Comparison of ENCODE assay signal across 13 cellular contexts in the genomic region with DNA sequence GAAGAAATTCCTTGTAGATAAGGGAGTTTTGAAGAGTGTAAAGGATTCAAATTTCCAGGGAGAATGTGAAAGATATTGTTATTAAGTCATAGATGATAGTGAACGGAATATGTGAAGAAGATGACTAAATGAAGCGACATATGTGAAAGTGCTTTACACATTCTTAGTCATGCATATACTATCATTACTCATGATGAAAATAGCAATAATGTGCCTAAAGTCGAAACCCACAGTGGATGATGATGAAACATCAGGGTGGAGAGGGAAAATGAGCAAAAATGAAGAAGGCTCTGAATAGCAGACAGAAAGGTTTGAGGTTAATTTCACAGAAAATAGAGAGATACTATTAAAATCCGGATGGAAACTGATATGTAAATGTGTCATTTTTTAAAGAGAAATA.
DNase-seq lines count a peak whose midpoint lies in the region; ATAC-seq, FAIRE-seq and TF ChIP-seq lines count a peak whose summit lies in the region.
"Had no signal": no experiment of that assay in that cellular context is flagged by ENCODE, and none has a peak within 500 bp of the region (broad histone marks: within the 10 kb centered on the region; RNA-seq: fewer than 3 reads in every experiment).

No MANE protein-coding gene starts in this region.

- H4K20me1 ChIP-seq in HCT116 (ENCODE audit: insufficient read depth) (no peaks in the 10 kb centered on the region), fibroblast of lung (ENCODE audit: control insufficient read depth, extremely low read depth, insufficient read depth, low read length) (no peaks in the 10 kb centered on the region)

- no peak for TF ChIP-seq RAD21 in HCT116 (IDR thresholded peaks at IDR 0.05; ENCODE audit: low read depth)

- TF ChIP-seq CTCF in HCT116 (IDR thresholded peaks at IDR 0.05 in 2 of 3, conservative IDR thresholded peaks at IDR 0.05 in 1 of 3; ENCODE audit: borderline replicate concordance in 1 of 3, insufficient read depth in 1 of 3, low read depth in 2 of 3, low read length in 2 of 3), result no peak
- TF ChIP-seq CTCF in fibroblast of lung (conservative IDR thresholded peaks at IDR 0.05 in 1 of 2, IDR thresholded peaks at IDR 0.05 in 1 of 2; ENCODE audit: low read depth in 1 of 2, low read length in 2 of 2), result no peak
- no peak for TF ChIP-seq CTCF in sigmoid colon (IDR thresholded peaks at IDR 0.05)

- POLR2A ChIA-PET in HCT116 (lab: Charles Lee), result no interaction called here
- POLR2A ChIA-PET in naive thymus-derived CD4-positive, alpha-beta T cell (lab: Charles Lee), result no interaction called here

- TF ChIP-seq POLR2A in HCT116 (IDR thresholded peaks at IDR 0.05; ENCODE audit: borderline replicate concordance, extremely low read depth, insufficient read depth, insufficient read length), result no peak
- no peak for TF ChIP-seq POLR2A in sigmoid colon (IDR thresholded peaks at IDR 0.05)

- H3K9ac ChIP-seq in HCT116 (ENCODE audit: low read length), result no peak overlapping the region
- no peak overlapping the region for H3K9ac ChIP-seq in fibroblast of lung (ENCODE audit: insufficient read depth, low read length)

- H3K9me3 Mint-ChIP-seq in naive thymus-derived CD4-positive, alpha-beta T cell, result peaks cover 3 to 30% (median 11%) of the 10 kb centered on the region in 11 donors

- ATAC-seq in HCT116 (no peak), esophagus mucosa (no peak)
- no peak for ATAC-seq in naive thymus-derived CD4-positive, alpha-beta T cell
- ATAC-seq: A549 had no signal

- no peak overlapping the region for H3K4me2 ChIP-seq in HCT116 (ENCODE audit: low read length)
- H3K4me2 ChIP-seq in fibroblast of lung (ENCODE audit: extremely low read depth, insufficient read depth, low read length), result no peak overlapping the region
- H3K4me2 ChIP-seq: A549 had no signal

- no peak for TF ChIP-seq EP300 in sigmoid colon (IDR thresholded peaks at IDR 0.05)

- no peaks in the 10 kb centered on the region for H3K27me3 ChIP-seq in HCT116 (ENCODE audit: insufficient read depth, low read length)
- no peaks in the 10 kb centered on the region for H3K27me3 ChIP-seq in fibroblast of lung (ENCODE audit: control insufficient read depth, insufficient read depth, low read length)
- no peaks in the 10 kb centered on the region for H3K27me3 ChIP-seq in naive thymus-derived CD4-positive, alpha-beta T cell (ENCODE audit: control insufficient read depth in 2 of 2, insufficient read depth in 2 of 2, low read length in 2 of 2)
- no peaks in the 10 kb centered on the region for H3K27me3 ChIP-seq in sigmoid colon

- no peaks in the 10 kb centered on the region for H3K79me2 ChIP-seq in HCT116 (ENCODE audit: insufficient read depth, low read length)
- H3K79me2 ChIP-seq in fibroblast of lung (ENCODE audit: control insufficient read depth, insufficient read depth, low read length), result no peaks in the 10 kb centered on the region

- H3K9me2 ChIP-seq in HCT116 (ENCODE audit: insufficient read depth), result no peaks in the 10 kb centered on the region

- WGBS in sigmoid colon, 2 donors, result 71 to 83% methylated on average over 4 of the region's 4 CpGs

- intact Hi-C loops in HCT116 (cut with micrococcal nuclease) (no loop called here), sigmoid colon (cut with DNase I) (no loop called here)
- intact Hi-C loops in naive thymus-derived CD4-positive, alpha-beta T cell (cut with micrococcal nuclease), result no loop called here

- H3K36me3 Mint-ChIP-seq in naive thymus-derived CD4-positive, alpha-beta T cell, result no peaks in the 10 kb centered on the region

- peaks cover 0 to 3% (median 0%) of the 10 kb centered on the region in 7 donors for H3K4me1 Mint-ChIP-seq in naive thymus-derived CD4-positive, alpha-beta T cell

- H3K4me3 ChIP-seq in HCT116 (replicated peaks in 1 of 2; ENCODE audit: low read depth in 1 of 2, low read length in 2 of 2) (no peak overlapping the region), fibroblast of lung (replicated peaks in 1 of 4; ENCODE audit: control extremely low read depth in 1 of 4, insufficient read depth in 1 of 4, low read depth in 3 of 4, low read length in 4 of 4) (no peak overlapping the region), sigmoid colon (no peak overlapping the region)
- H3K4me3 ChIP-seq in naive thymus-derived CD4-positive, alpha-beta T cell (ENCODE audit: low read length), result no peak overlapping the region
- H3K4me3 ChIP-seq: A549 had no signal

- no peaks in the 10 kb centered on the region for H3K36me3 ChIP-seq in HCT116 (ENCODE audit: control insufficient read depth in 1 of 2, insufficient read depth in 2 of 2, low read length in 2 of 2)
- no peaks in the 10 kb centered on the region for H3K36me3 ChIP-seq in fibroblast of lung (ENCODE audit: control insufficient read depth, insufficient read depth, low read length)
- no peaks in the 10 kb centered on the region for H3K36me3 ChIP-seq in naive thymus-derived CD4-positive, alpha-beta T cell (ENCODE audit: control insufficient read depth in 2 of 3, insufficient read depth in 3 of 3, low read length in 3 of 3)
- no peaks in the 10 kb centered on the region for H3K36me3 ChIP-seq in sigmoid colon

- H3K9me3 ChIP-seq in HCT116 (ENCODE audit: control insufficient read depth in 1 of 2, insufficient read depth in 1 of 2, low read depth in 1 of 2, low read length in 2 of 2), result no peaks in the 10 kb centered on the region
- no peaks in the 10 kb centered on the region for H3K9me3 ChIP-seq in fibroblast of lung (ENCODE audit: control insufficient read depth, insufficient read depth, low read depth, low read length)
- H3K9me3 ChIP-seq in naive thymus-derived CD4-positive, alpha-beta T cell (ENCODE audit: control insufficient read depth in 2 of 3, low read length in 3 of 3), result peaks cover 0 to 3% (median 0%) of the 10 kb centered on the region in 3 experiments
- H3K9me3 ChIP-seq in sigmoid colon, result no peaks in the 10 kb centered on the region
- H3K9me3 ChIP-seq: A549 had no signal

- CTCF ChIA-PET in HCT116 (lab: Charles Lee), result no interaction called here
- CTCF ChIA-PET in naive thymus-derived CD4-positive, alpha-beta T cell (lab: Charles Lee), result no interaction called here

- no TSS peak for BruUV-seq in HCT116 (replicated peaks; lab: Mats Ljungman, UMichigan)

- no peaks in the 10 kb centered on the region for H3K4me1 ChIP-seq in HCT116 (ENCODE audit: control insufficient read depth in 1 of 2, insufficient read depth in 2 of 2, low read length in 2 of 2)
- H3K4me1 ChIP-seq in fibroblast of lung (ENCODE audit: control insufficient read depth, extremely low read depth, insufficient read depth, low read length), result no peaks in the 10 kb centered on the region
- H3K4me1 ChIP-seq in naive thymus-derived CD4-positive, alpha-beta T cell (ENCODE audit: control insufficient read depth in 2 of 2, insufficient read depth in 2 of 2, low read length in 2 of 2), result no peaks in the 10 kb centered on the region
- H3K4me1 ChIP-seq in sigmoid colon, result no peaks in the 10 kb centered on the region
- H3K4me1 ChIP-seq: A549 had no signal

- H3K4me3 Mint-ChIP-seq in naive thymus-derived CD4-positive, alpha-beta T cell, result no peak overlapping the region

- H3K27me3 Mint-ChIP-seq in naive thymus-derived CD4-positive, alpha-beta T cell, result no peaks in the 10 kb centered on the region

- H3K27ac Mint-ChIP-seq in naive thymus-derived CD4-positive, alpha-beta T cell, result no peak overlapping the region

- H3K27ac ChIP-seq in HCT116 (ENCODE audit: low read depth, low read length) (no peak overlapping the region), fibroblast of lung (ENCODE audit: insufficient read depth, low read length) (no peak overlapping the region), sigmoid colon (no peak overlapping the region)
- H3K27ac ChIP-seq in naive thymus-derived CD4-positive, alpha-beta T cell (ENCODE audit: low read depth, low read length), result no peak overlapping the region
- H3K27ac ChIP-seq: A549 had no signal

- RAD21 ChIA-PET in HCT116 (lab: Charles Lee; ENCODE audit: low non-redundant PET in 1 of 2, low total read pairs in 2 of 2, uncharacterized antibody in 2 of 2, unreplicated experiment in 2 of 2), result no interaction called here

- FAIRE-seq in RCC 7860 (lab: Jason Lieb, UNC), result no peak
- no peak for FAIRE-seq in HTR-8/SVneo (lab: Jason Lieb, UNC)
- FAIRE-seq: A549 had no signal

- H2AFZ ChIP-seq in HCT116 (ENCODE audit: low read depth, low read length, poor library complexity, severe bottlenecking), result no peak overlapping the region
- no peak overlapping the region for H2AFZ ChIP-seq in fibroblast of lung (ENCODE audit: low read length)

- DNase-seq in A172 (ENCODE audit: low spot score) (peak; percentile 44), HCT116 (ENCODE audit: low read depth, low spot score) (no peak), RCC 7860 (ENCODE audit: low spot score) (peak; percentile 65), fibroblast of lung (ENCODE audit: low read depth in 2 of 2) (peak; percentile 70 to 89), HTR-8/SVneo (ENCODE audit: insufficient read length, low spot score) (no peak), sigmoid colon (no peak)
- DNase-seq in naive thymus-derived CD4-positive, alpha-beta T cell, result no peak
- DNase-seq: activated naive CD4-positive, alpha-beta T cell treated with Interleukin-2 at 50 U/mL for 16 hours; NCI-H1436 treated with DMSO at 0.1 percent for 48 hours; NCI-H524 treated with DMSO at 0.1 percent for 48 hours; substantia nigra had no signal

TF ChIP-seq in HCT116, 20 proteins besides CTCF, POLR2A, EP300 and RAD21:
- TF ChIP-seq FOSL1 (IDR thresholded peaks at IDR 0.05; ENCODE audit: low read depth), result 0 out of 2 replicates have a peak, but pooled peaks have one; percentile 19
- TF ChIP-seq, protein P1, sequence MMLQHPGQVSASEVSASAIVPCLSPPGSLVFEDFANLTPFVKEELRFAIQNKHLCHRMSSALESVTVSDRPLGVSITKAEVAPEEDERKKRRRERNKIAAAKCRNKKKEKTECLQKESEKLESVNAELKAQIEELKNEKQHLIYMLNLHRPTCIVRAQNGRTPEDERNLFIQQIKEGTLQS (IDR thresholded peaks at IDR 0.05), result no peak

Comparison
In these comparisons a context has a peak if more than half of its experiments do, and no peak if none do; other contexts are left out.
1. DNase-seq: peak in A172 (single experiment), RCC 7860 (single experiment) and fibroblast of lung (2 of 2); none in HCT116 (single experiment), HTR-8/SVneo (single experiment), naive thymus-derived CD4-positive, alpha-beta T cell (0 of 9) and sigmoid colon (single experiment).